ENCODE assay signal across 21 cellular contexts in genomic region chrX:72020204-72020603, GRCh38.
A peak's percentile ranks its signal among the peaks of the same experiment; 100 is the strongest.
DNase-seq lines count a peak whose midpoint lies in the region; ATAC-seq and TF ChIP-seq lines count a peak whose summit lies in the region.
"Had no signal": no experiment of that assay in that cellular context is flagged by ENCODE, and none has a peak within 500 bp of the region (broad histone marks: within the 10 kb centered on the region; RNA-seq: fewer than 3 reads in every experiment).

No MANE protein-coding gene starts in this region.

- H3K27ac ChIP-seq in OCI-LY3 (ENCODE audit: low read length) = no peak overlapping the region
- H3K27ac ChIP-seq in coronary artery = peak overlapping the region in 1 of 2 donors; percentile 8
- H3K27ac ChIP-seq in sigmoid colon = peak overlapping the region; percentile 69 to 82 (median 76)
- H3K27ac ChIP-seq in neural progenitor cell = no peak overlapping the region
- no peak overlapping the region for H3K27ac ChIP-seq in suprapubic skin
- H3K27ac ChIP-seq: HL-60 had no signal

- no peaks in the 10 kb centered on the region for H3F3A ChIP-seq in neural progenitor cell (ENCODE audit: low read depth)

- H3K9me3 Mint-ChIP-seq in memory B cell (no peaks in the 10 kb centered on the region), neural progenitor cell (no peaks in the 10 kb centered on the region)
- H3K9me3 Mint-ChIP-seq: activated naive CD8-positive, alpha-beta T cell treated with anti-CD3 and anti-CD28 coated beads, Interleukin-2, amount 10 ng/mL, durations not matched to agents 7 days and 5 days; CD14-positive monocyte; neural crest cell; T-cell had no signal

- H4K20me1 ChIP-seq in OCI-LY3 (ENCODE audit: insufficient read depth, low read length) (no peaks in the 10 kb centered on the region), neural progenitor cell (ENCODE audit: low read depth) (no peaks in the 10 kb centered on the region)

- H3K9me3 ChIP-seq in OCI-LY3 (ENCODE audit: insufficient read depth, low read length) (no peaks in the 10 kb centered on the region), sigmoid colon (no peaks in the 10 kb centered on the region), neural progenitor cell (ENCODE audit: low read depth) (no peaks in the 10 kb centered on the region), suprapubic skin (no peaks in the 10 kb centered on the region)

- H3K4me1 ChIP-seq in OCI-LY3 (ENCODE audit: low read length) = peaks cover 27% of the 10 kb centered on the region
- peaks cover 0 to 31% (median 18%) of the 10 kb centered on the region in 4 donors for H3K4me1 ChIP-seq in sigmoid colon
- no peaks in the 10 kb centered on the region for H3K4me1 ChIP-seq in neural progenitor cell
- peaks cover 11% of the 10 kb centered on the region for H3K4me1 ChIP-seq in suprapubic skin

- H3K4me3 Mint-ChIP-seq in memory B cell (no peak overlapping the region), neural progenitor cell (no peak overlapping the region)
- H3K4me3 Mint-ChIP-seq: activated CD4-positive, alpha-beta T cell treated with anti-CD3 and anti-CD28 coated beads for 36 hours; activated naive CD8-positive, alpha-beta T cell treated with anti-CD3 and anti-CD28 coated beads, Interleukin-2, amount 10 ng/mL, durations not matched to agents 7 days and 5 days; CD14-positive monocyte; neural crest cell; T-cell had no signal

- peaks cover 6% of the 10 kb centered on the region for H3K4me1 Mint-ChIP-seq in memory B cell
- H3K4me1 Mint-ChIP-seq in neural progenitor cell = peaks cover 16% of the 10 kb centered on the region
- H3K4me1 Mint-ChIP-seq: activated naive CD8-positive, alpha-beta T cell treated with anti-CD3 and anti-CD28 coated beads, Interleukin-2, amount 10 ng/mL, durations not matched to agents 7 days and 5 days; neural crest cell had no signal

- no peak overlapping the region for H2AFZ ChIP-seq in OCI-LY3 (ENCODE audit: low read depth, low read length)
- no peak overlapping the region for H2AFZ ChIP-seq in neural progenitor cell (replicated peaks)

- TF ChIP-seq CTCF in OCI-LY3 (IDR thresholded peaks at IDR 0.05; ENCODE audit: low read depth, low read length) (no peak), coronary artery (IDR thresholded peaks at IDR 0.05) (no peak), sigmoid colon (IDR thresholded peaks at IDR 0.05) (no peak), neural progenitor cell (IDR thresholded peaks at IDR 0.05) (no peak), suprapubic skin (IDR thresholded peaks at IDR 0.05) (no peak)

- H3K36me3 ChIP-seq in OCI-LY3 (replicated peaks; ENCODE audit: low read depth, low read length) (no peaks in the 10 kb centered on the region), sigmoid colon (no peaks in the 10 kb centered on the region), neural progenitor cell (no peaks in the 10 kb centered on the region), suprapubic skin (no peaks in the 10 kb centered on the region)

- H3K27me3 Mint-ChIP-seq in memory B cell = peaks cover 4% of the 10 kb centered on the region
- H3K27me3 Mint-ChIP-seq in neural progenitor cell (ENCODE audit: insufficient read depth, low read depth) = peaks cover 10% of the 10 kb centered on the region

- H3K36me3 Mint-ChIP-seq in memory B cell (no peaks in the 10 kb centered on the region), neural progenitor cell (no peaks in the 10 kb centered on the region)
- H3K36me3 Mint-ChIP-seq: activated naive CD8-positive, alpha-beta T cell treated with anti-CD3 and anti-CD28 coated beads, Interleukin-2, amount 10 ng/mL, durations not matched to agents 7 days and 5 days; CD14-positive monocyte; T-cell had no signal

- ATAC-seq in memory B cell (ENCODE audit: low read depth) = no peak
- no peak for ATAC-seq in HG02642 (IDR thresholded peaks at IDR 0.05; ENCODE audit: poor library complexity, unreplicated experiment)
- ATAC-seq: HepG2, PC-3, T-cell had no signal

- H3K4me2 ChIP-seq in OCI-LY3 (ENCODE audit: low read length) = peak overlapping the region; percentile 53
- H3K4me2 ChIP-seq in neural progenitor cell = no peak overlapping the region

- no peak for TF ChIP-seq POLR2A in sigmoid colon (IDR thresholded peaks at IDR 0.05)
- TF ChIP-seq POLR2A in suprapubic skin (IDR thresholded peaks at IDR 0.05) = no peak

- H3K9ac ChIP-seq in OCI-LY3 (ENCODE audit: low read length) = no peak overlapping the region
- no peak overlapping the region for H3K9ac ChIP-seq in neural progenitor cell

- intact Hi-C loops in sigmoid colon (cut with DNase I) = no loop called here

- TF ChIP-seq EP300 in sigmoid colon (IDR thresholded peaks at IDR 0.05) = no peak
- no peak for TF ChIP-seq EP300 in suprapubic skin (IDR thresholded peaks at IDR 0.05)

- H3K27ac Mint-ChIP-seq in memory B cell (peak overlapping the region; percentile 76), neural progenitor cell (no peak overlapping the region)
- H3K27ac Mint-ChIP-seq: activated CD4-positive, alpha-beta T cell treated with anti-CD3 and anti-CD28 coated beads for 36 hours; activated naive CD8-positive, alpha-beta T cell treated with anti-CD3 and anti-CD28 coated beads, Interleukin-2, amount 10 ng/mL, durations not matched to agents 7 days and 5 days; T-cell had no signal

- DNase-seq in coronary artery (ENCODE audit: low spot score) = peak; percentile 57
- DNase-seq in memory B cell (ENCODE audit: low spot score in 2 of 2) = no peak
- peak; percentile 77 for DNase-seq in sigmoid colon
- no peak for DNase-seq in NCI-H1105 (lab: John Stamatoyannopoulos, UW)
- no peak for DNase-seq in neural progenitor cell (ENCODE audit: low spot score)
- no peak for DNase-seq in suprapubic skin (ENCODE audit: low spot score in 2 of 2)
- DNase-seq: activated naive CD8-positive, alpha-beta T cell treated with anti-CD3 and anti-CD28 coated beads, Interleukin-2, amount 10 ng/mL, durations not matched to agents 7 days and 5 days; effector CD8-positive, alpha-beta T cell; NCI-H1048; NCI-H187 treated with DMSO at 0.1 percent for 48 hours; NCI-H2227 treated with DMSO at 0.1 percent for 48 hours; PC-3; SIG-M5; T-cell had no signal

- no peak overlapping the region for H3K4me3 ChIP-seq in OCI-LY3 (ENCODE audit: low read length)
- H3K4me3 ChIP-seq in coronary artery = no peak overlapping the region
- H3K4me3 ChIP-seq in sigmoid colon = no peak overlapping the region
- H3K4me3 ChIP-seq in neural progenitor cell = no peak overlapping the region
- no peak overlapping the region for H3K4me3 ChIP-seq in suprapubic skin

- H3K79me2 ChIP-seq in OCI-LY3 (ENCODE audit: low read length) (no peaks in the 10 kb centered on the region), neural progenitor cell (ENCODE audit: low read depth) (no peaks in the 10 kb centered on the region)

- H3K27me3 ChIP-seq in OCI-LY3 (ENCODE audit: low read depth, low read length) (peaks cover 8% of the 10 kb centered on the region), sigmoid colon (no peaks in the 10 kb centered on the region), neural progenitor cell (peaks cover 12% of the 10 kb centered on the region), suprapubic skin (no peaks in the 10 kb centered on the region)

- 56 to 61% methylated on average over 3 of the region's 3 CpGs for WGBS in sigmoid colon, 2 donors
- WGBS in suprapubic skin = 55% methylated on average over 3 of the region's 3 CpGs

Comparison
In these comparisons a context has a peak if more than half of its experiments do, and no peak if none do; other contexts are left out.
1. H3K27ac ChIP-seq: peak in sigmoid colon (4 of 4); none in OCI-LY3 (single experiment), neural progenitor cell (single experiment) and suprapubic skin (single experiment).
2. DNase-seq: peak in coronary artery (single experiment) and sigmoid colon (single experiment); none in memory B cell (0 of 2), NCI-H1105 (single experiment), neural progenitor cell (single experiment) and suprapubic skin (0 of 2).